Comparison of ENCODE assay signal across 8 cellular contexts in genomic region chr1:31669786-31670582, GRCh38.
DNase-seq lines count a peak whose midpoint lies in the region; ATAC-seq lines count a peak whose summit lies in the region.

No MANE protein-coding gene starts in this region.

- no peaks in the 10 kb centered on the region for H3K36me3 Mint-ChIP-seq in T-helper 2 cell treated with Interferon-gamma antibody and Interleukin-4, amounts not matched to agents 5 μg/mL and 100 μg/mL, for 36 hours (ENCODE audit: low read depth)
- no peaks in the 10 kb centered on the region for H3K36me3 Mint-ChIP-seq in stimulated activated naive B cell treated with anti-CD40 and anti-IgM and Interleukin-4, amounts not matched to agents 10 μg/mL and 1 μg/mL and 100 μg/mL, for 72 hours

- H3K9me3 Mint-ChIP-seq in T-helper 2 cell treated with Interferon-gamma antibody and Interleukin-4, amounts not matched to agents 5 μg/mL and 100 μg/mL, for 36 hours: no peaks in the 10 kb centered on the region
- no peaks in the 10 kb centered on the region for H3K9me3 Mint-ChIP-seq in stimulated activated naive B cell treated with anti-CD40 and anti-IgM and Interleukin-4, amounts not matched to agents 10 μg/mL and 1 μg/mL and 100 μg/mL, for 72 hours

- peak overlapping the region; percentile 31 for H3K4me3 Mint-ChIP-seq in T-helper 2 cell treated with Interferon-gamma antibody and Interleukin-4, amounts not matched to agents 5 μg/mL and 100 μg/mL, for 36 hours
- H3K4me3 Mint-ChIP-seq in stimulated activated naive B cell treated with anti-CD40 and anti-IgM and Interleukin-4, amounts not matched to agents 10 μg/mL and 1 μg/mL and 100 μg/mL, for 72 hours: peak overlapping the region; percentile 48 to 75

- DNase-seq in CD1c-positive myeloid dendritic cell (ENCODE audit: extremely low spot score): peak; percentile 34
- peak; percentile 42 for DNase-seq in NAMALWA (ENCODE audit: low spot score)
- DNase-seq in T-helper 2 cell treated with Interferon-gamma antibody and Interleukin-4, amounts not matched to agents 5 μg/mL and 100 μg/mL, for 36 hours (ENCODE audit: low spot score): no peak
- peak; percentile 14 for DNase-seq in central memory CD4-positive, alpha-beta T cell
- DNase-seq in kidney tubule cell (ENCODE audit: low spot score): peak; percentile 71
- DNase-seq in stimulated activated naive B cell treated with anti-CD40 and anti-IgM and Interleukin-4, amounts not matched to agents 10 μg/mL and 1 μg/mL and 100 μg/mL, for 72 hours: peak; percentile 9
- DNase-seq in SW 1271 (lab: John Stamatoyannopoulos, UW): no peak

- peak; percentile 61 to 67 for ATAC-seq in stimulated activated naive B cell treated with anti-CD40 and anti-IgM and Interleukin-4, amounts not matched to agents 10 μg/mL and 1 μg/mL and 100 μg/mL, for 72 hours (replicated peaks)
- ATAC-seq in GM18520 (IDR thresholded peaks at IDR 0.05; ENCODE audit: unreplicated experiment): no peak

- H3K4me1 Mint-ChIP-seq in T-helper 2 cell treated with Interferon-gamma antibody and Interleukin-4, amounts not matched to agents 5 μg/mL and 100 μg/mL, for 36 hours (ENCODE audit: low read depth): peaks cover 4% of the 10 kb centered on the region
- H3K4me1 Mint-ChIP-seq in stimulated activated naive B cell treated with anti-CD40 and anti-IgM and Interleukin-4, amounts not matched to agents 10 μg/mL and 1 μg/mL and 100 μg/mL, for 72 hours: peaks cover 10 to 12% of the 10 kb centered on the region in 2 donors

- H3K27me3 Mint-ChIP-seq in T-helper 2 cell treated with Interferon-gamma antibody and Interleukin-4, amounts not matched to agents 5 μg/mL and 100 μg/mL, for 36 hours (ENCODE audit: low read depth): peaks cover 23% of the 10 kb centered on the region
- H3K27me3 Mint-ChIP-seq in stimulated activated naive B cell treated with anti-CD40 and anti-IgM and Interleukin-4, amounts not matched to agents 10 μg/mL and 1 μg/mL and 100 μg/mL, for 72 hours: peaks cover 38 to 39% of the 10 kb centered on the region in 2 donors

- H3K27ac Mint-ChIP-seq in T-helper 2 cell treated with Interferon-gamma antibody and Interleukin-4, amounts not matched to agents 5 μg/mL and 100 μg/mL, for 36 hours: no peak overlapping the region
- H3K27ac Mint-ChIP-seq in stimulated activated naive B cell treated with anti-CD40 and anti-IgM and Interleukin-4, amounts not matched to agents 10 μg/mL and 1 μg/mL and 100 μg/mL, for 72 hours: peak overlapping the region; percentile 6

Comparison
In these comparisons a context has a peak if more than half of its experiments do, and no peak if none do; other contexts are left out.
1. DNase-seq: peak in CD1c-positive myeloid dendritic cell (single experiment), NAMALWA (single experiment), central memory CD4-positive, alpha-beta T cell (single experiment), kidney tubule cell (single experiment) and stimulated activated naive B cell treated with anti-CD40 and anti-IgM and Interleukin-4, amounts not matched to agents 10 μg/mL and 1 μg/mL and 100 μg/mL, for 72 hours (single experiment); none in T-helper 2 cell treated with Interferon-gamma antibody and Interleukin-4, amounts not matched to agents 5 μg/mL and 100 μg/mL, for 36 hours (single experiment) and SW 1271 (0 of 2).